ENCODE assay signal across 10 cellular contexts in genomic region chr18:77081387-77081773, GRCh38. TPM values are rescaled to one million over a fixed set of nuclear protein-coding genes. Genes with fewer than 3 reads are reported as not detected.
A peak's percentile ranks its signal among the peaks of the same experiment; 100 is the strongest.
DNase-seq lines count a peak whose midpoint lies in the region; ATAC-seq and TF ChIP-seq lines count a peak whose summit lies in the region.
"Had no signal": no experiment of that assay in that cellular context is flagged by ENCODE, and none has a peak within 500 bp of the region (broad histone marks: within the 10 kb centered on the region; RNA-seq: fewer than 3 reads in every experiment).

No MANE protein-coding gene starts in this region.

- H3K27ac Mint-ChIP-seq in HFFc6 (no peak overlapping the region), T-helper 17 cell (peak overlapping the region; percentile 97), nephron progenitor cell (no peak overlapping the region)

- H3K9me3 Mint-ChIP-seq in HFFc6 = no peaks in the 10 kb centered on the region
- H3K9me3 Mint-ChIP-seq in nephron progenitor cell = no peaks in the 10 kb centered on the region

- H3K27me3 ChIP-seq in BLaER1 = no peaks in the 10 kb centered on the region

- no peak overlapping the region for H3K4me3 Mint-ChIP-seq in HFFc6
- H3K4me3 Mint-ChIP-seq in T-helper 17 cell = peak overlapping the region; percentile 19
- H3K4me3 Mint-ChIP-seq in nephron progenitor cell = no peak overlapping the region

- peaks cover 33% of the 10 kb centered on the region for H3K9me3 ChIP-seq in BLaER1
- H3K9me3 ChIP-seq in T-helper 17 cell (ENCODE audit: control insufficient read depth, low read length, poor library complexity, severe bottlenecking) = no peaks in the 10 kb centered on the region

- H3K4me3 ChIP-seq in BLaER1 = no peak overlapping the region

- DNase-seq in HFFc6 = peak; percentile 29
- no peak for DNase-seq in T-helper 17 cell
- DNase-seq in iris pigment epithelial cell (ENCODE audit: low read depth) = peak; percentile 91
- no peak for DNase-seq in nephron progenitor cell
- no peak for DNase-seq in stimulated activated naive CD4-positive, alpha-beta T cell (lab: John Stamatoyannopoulos, UW)
- no peak for DNase-seq in HuH-7.5 (ENCODE audit: low spot score)
- DNase-seq: DMS 273 treated with DMSO at 0.1 percent for 48 hours, head of caudate nucleus had no signal

- TF ChIP-seq CTCF in HFFc6 (IDR thresholded peaks at IDR 0.05) = no peak
- TF ChIP-seq CTCF in nephron progenitor cell (IDR thresholded peaks at IDR 0.05) = no peak

- no peaks in the 10 kb centered on the region for H3K36me3 Mint-ChIP-seq in HFFc6 (ENCODE audit: low read depth)
- H3K36me3 Mint-ChIP-seq in T-helper 17 cell (ENCODE audit: low read depth) = no peaks in the 10 kb centered on the region
- no peaks in the 10 kb centered on the region for H3K36me3 Mint-ChIP-seq in nephron progenitor cell (ENCODE audit: low read depth)

- H3K27me3 Mint-ChIP-seq in HFFc6 (ENCODE audit: insufficient read depth) = peaks cover 2% of the 10 kb centered on the region
- H3K27me3 Mint-ChIP-seq in T-helper 17 cell = no peaks in the 10 kb centered on the region
- peaks cover 30% of the 10 kb centered on the region for H3K27me3 Mint-ChIP-seq in nephron progenitor cell (ENCODE audit: low read depth, poor library complexity)

- H3K4me1 ChIP-seq in BLaER1 = peaks cover 35% of the 10 kb centered on the region

- no peak overlapping the region for H3K9ac ChIP-seq in BLaER1

- peak overlapping the region; percentile 66 for H3K4me2 ChIP-seq in BLaER1

- H3K36me3 ChIP-seq in BLaER1 = peaks cover 68% of the 10 kb centered on the region

- H3K4me1 Mint-ChIP-seq in HFFc6 (ENCODE audit: low read depth) = peaks cover 42% of the 10 kb centered on the region
- H3K4me1 Mint-ChIP-seq in T-helper 17 cell = peaks cover 58% of the 10 kb centered on the region
- peaks cover 20% of the 10 kb centered on the region for H3K4me1 Mint-ChIP-seq in nephron progenitor cell

- ATAC-seq in T-helper 17 cell = peak; percentile 7
- no peak for ATAC-seq in esophagus mucosa

- no peak overlapping the region; the same call in 1 of the 2 replicates for H3K27ac ChIP-seq in BLaER1

- H4K20me1 ChIP-seq in BLaER1 = peaks cover 95% of the 10 kb centered on the region

RNA-seq across cellular contexts. Expression of gene MBP, which starts 51.2 kb away (rescaled TPM):
- total RNA-seq in HFFc6 (2021; fragmentation: NEBNext Ultra II Directional; extraction: Animal tissue kit (Norgen Biotek cat#: 25700)) = under 1 TPM in 5 of 6 experiments, not detected in 1; 0.05 to 0.23 (median 0.12) TPM
- total RNA-seq in T-helper 17 cell = 100 to 1,000 TPM in 1 of 2 donors, 10 to 100 TPM in 1; 97.7 to 127 TPM
- total RNA-seq in esophagus mucosa = 25.5 TPM

Comparison
In these comparisons a context has a peak if more than half of its experiments do, and no peak if none do; other contexts are left out.
1. DNase-seq: peak in HFFc6 (single experiment) and iris pigment epithelial cell (single experiment); none in T-helper 17 cell (0 of 3), nephron progenitor cell (single experiment), stimulated activated naive CD4-positive, alpha-beta T cell (0 of 6) and HuH-7.5 (single experiment).
2. RNA of gene MBP, which starts 51.2 kb away (total RNA-seq): 97.7 to 127 TPM in T-helper 17 cell and 25.5 TPM in esophagus mucosa (single experiment); 0.05 to 0.23 TPM in HFFc6; every median in the first group is over 10 times any median in the second.